In genomic region chr2:170973492-170974303, GRCh38 we compare ENCODE assay signal across 1 cellular context.
TF ChIP-seq lines count a peak whose summit lies in the region.

No MANE protein-coding gene starts in this region.

TF ChIP-seq in HepG2, 621 proteins besides CTCF, POLR2A, EP300 and RAD21 (continued from another document and continues in another):
- TF ChIP-seq DBP (CRISPR knock-in tag; IDR thresholded peaks at IDR 0.05; ENCODE audit: not compliant biosample characterization), result peak; percentile 90
- no peak for TF ChIP-seq RFX3 (CRISPR knock-in tag; IDR thresholded peaks at IDR 0.05)
- TF ChIP-seq ZNF101 (CRISPR knock-in tag; IDR thresholded peaks at IDR 0.05; ENCODE audit: borderline replicate concordance, low read depth), result peak; percentile 84; the same call in 1 of the 2 replicates
- TF ChIP-seq ZNF30 (CRISPR knock-in tag; IDR thresholded peaks at IDR 0.05), result no peak
- no peak for TF ChIP-seq ZBTB26 (CRISPR knock-in tag; IDR thresholded peaks at IDR 0.05; ENCODE audit: borderline replicate concordance)
- TF ChIP-seq XRCC5 (optimal IDR thresholded peaks at IDR 0.05; ENCODE audit: low read length), result peak; percentile 87
- TF ChIP-seq ATAD3A (CRISPR knock-in tag; IDR thresholded peaks at IDR 0.05), result no peak
- TF ChIP-seq KLF12 (CRISPR knock-in tag; IDR thresholded peaks at IDR 0.05; ENCODE audit: borderline replicate concordance), result peak; percentile 90; the same call in 1 of the 2 replicates
- TF ChIP-seq GZF1 (CRISPR knock-in tag; IDR thresholded peaks at IDR 0.05), result no peak
- TF ChIP-seq, protein P1, sequence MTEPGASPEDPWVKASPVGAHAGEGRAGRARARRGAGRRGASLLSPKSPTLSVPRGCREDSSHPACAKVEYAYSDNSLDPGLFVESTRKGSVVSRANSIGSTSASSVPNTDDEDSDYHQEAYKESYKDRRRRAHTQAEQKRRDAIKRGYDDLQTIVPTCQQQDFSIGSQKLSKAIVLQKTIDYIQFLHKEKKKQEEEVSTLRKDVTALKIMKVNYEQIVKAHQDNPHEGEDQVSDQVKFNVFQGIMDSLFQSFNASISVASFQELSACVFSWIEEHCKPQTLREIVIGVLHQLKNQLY (CRISPR knock-in tag; IDR thresholded peaks at IDR 0.05), result no peak
- TF ChIP-seq PITX1 (CRISPR knock-in tag; IDR thresholded peaks at IDR 0.05), result peak; percentile 20; the same call in 1 of the 2 replicates
- peak; percentile 94 for TF ChIP-seq ZNF230 (CRISPR knock-in tag; IDR thresholded peaks at IDR 0.05)
- peak; percentile 37; the same call in 1 of the 2 replicates for TF ChIP-seq ZNF234 (CRISPR knock-in tag; conservative IDR thresholded peaks at IDR 0.05)
- TF ChIP-seq SNAPC5 (CRISPR knock-in tag; IDR thresholded peaks at IDR 0.05; ENCODE audit: borderline replicate concordance), result no peak
- no peak for TF ChIP-seq ZSCAN22 (CRISPR knock-in tag; IDR thresholded peaks at IDR 0.05)
- peak; percentile 90 for TF ChIP-seq RXRB (CRISPR knock-in tag; IDR thresholded peaks at IDR 0.05; ENCODE audit: borderline replicate concordance)
- peak; percentile 78; the same call in 1 of the 2 replicates for TF ChIP-seq TBX2 (CRISPR knock-in tag; IDR thresholded peaks at IDR 0.05; ENCODE audit: borderline replicate concordance)
- TF ChIP-seq ZNF292 (CRISPR knock-in tag; IDR thresholded peaks at IDR 0.05; ENCODE audit: borderline replicate concordance, low read depth), result no peak
- TF ChIP-seq RFXANK (CRISPR knock-in tag; IDR thresholded peaks at IDR 0.05), result peak; percentile 27
- no peak for TF ChIP-seq ZNF7 (CRISPR knock-in tag; IDR thresholded peaks at IDR 0.05)
- TF ChIP-seq ZSCAN20 (CRISPR knock-in tag; IDR thresholded peaks at IDR 0.05; ENCODE audit: borderline replicate concordance), result peak; percentile 14; the same call in 1 of the 2 replicates
- TF ChIP-seq ZFP82 (CRISPR knock-in tag; IDR thresholded peaks at IDR 0.05; ENCODE audit: borderline replicate concordance), result no peak
- no peak for TF ChIP-seq NAIF1 (CRISPR knock-in tag; IDR thresholded peaks at IDR 0.05; ENCODE audit: borderline replicate concordance)
- TF ChIP-seq GABPA (IDR thresholded peaks at IDR 0.05; ENCODE audit: low read depth, low read length), result no peak
- TF ChIP-seq GABPA (CRISPR knock-in tag; IDR thresholded peaks at IDR 0.05; ENCODE audit: low read depth), result no peak
- peak; percentile 54; the same call in 1 of the 2 replicates for TF ChIP-seq ERF (CRISPR knock-in tag; IDR thresholded peaks at IDR 0.05)
- TF ChIP-seq ATF1 (CRISPR knock-in tag; IDR thresholded peaks at IDR 0.05), result no peak
- peak; percentile 60 for TF ChIP-seq ZBTB7B (CRISPR knock-in tag; IDR thresholded peaks at IDR 0.05)
- TF ChIP-seq ZNF891 (CRISPR knock-in tag; IDR thresholded peaks at IDR 0.05), result no peak; the same call in 1 of the 2 replicates
- TF ChIP-seq, protein P2, sequence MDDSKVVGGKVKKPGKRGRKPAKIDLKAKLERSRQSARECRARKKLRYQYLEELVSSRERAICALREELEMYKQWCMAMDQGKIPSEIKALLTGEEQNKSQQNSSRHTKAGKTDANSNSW (CRISPR knock-in tag; IDR thresholded peaks at IDR 0.05; ENCODE audit: borderline replicate concordance), result peak; percentile 66; the same call in 1 of the 2 replicates
- no peak for TF ChIP-seq ATF7 (IDR thresholded peaks at IDR 0.05)
- no peak for TF ChIP-seq ATF7 (CRISPR knock-in tag; IDR thresholded peaks at IDR 0.05)
- TF ChIP-seq, protein P3, sequence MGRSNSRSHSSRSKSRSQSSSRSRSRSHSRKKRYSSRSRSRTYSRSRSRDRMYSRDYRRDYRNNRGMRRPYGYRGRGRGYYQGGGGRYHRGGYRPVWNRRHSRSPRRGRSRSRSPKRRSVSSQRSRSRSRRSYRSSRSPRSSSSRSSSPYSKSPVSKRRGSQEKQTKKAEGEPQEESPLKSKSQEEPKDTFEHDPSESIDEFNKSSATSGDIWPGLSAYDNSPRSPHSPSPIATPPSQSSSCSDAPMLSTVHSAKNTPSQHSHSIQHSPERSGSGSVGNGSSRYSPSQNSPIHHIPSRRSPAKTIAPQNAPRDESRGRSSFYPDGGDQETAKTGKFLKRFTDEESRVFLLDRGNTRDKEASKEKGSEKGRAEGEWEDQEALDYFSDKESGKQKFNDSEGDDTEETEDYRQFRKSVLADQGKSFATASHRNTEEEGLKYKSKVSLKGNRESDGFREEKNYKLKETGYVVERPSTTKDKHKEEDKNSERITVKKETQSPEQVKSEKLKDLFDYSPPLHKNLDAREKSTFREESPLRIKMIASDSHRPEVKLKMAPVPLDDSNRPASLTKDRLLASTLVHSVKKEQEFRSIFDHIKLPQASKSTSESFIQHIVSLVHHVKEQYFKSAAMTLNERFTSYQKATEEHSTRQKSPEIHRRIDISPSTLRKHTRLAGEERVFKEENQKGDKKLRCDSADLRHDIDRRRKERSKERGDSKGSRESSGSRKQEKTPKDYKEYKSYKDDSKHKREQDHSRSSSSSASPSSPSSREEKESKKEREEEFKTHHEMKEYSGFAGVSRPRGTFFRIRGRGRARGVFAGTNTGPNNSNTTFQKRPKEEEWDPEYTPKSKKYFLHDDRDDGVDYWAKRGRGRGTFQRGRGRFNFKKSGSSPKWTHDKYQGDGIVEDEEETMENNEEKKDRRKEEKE (IDR thresholded peaks at IDR 0.05), result no peak
- TF ChIP-seq SALL1 (CRISPR knock-in tag; IDR thresholded peaks at IDR 0.05), result peak; percentile 70; the same call in 1 of the 2 replicates
- TF ChIP-seq ZNF160 (CRISPR knock-in tag; IDR thresholded peaks at IDR 0.05), result peak; percentile 21; the same call in 1 of the 2 replicates
- TF ChIP-seq FOXM1 (CRISPR knock-in tag; IDR thresholded peaks at IDR 0.05), result no peak
- TF ChIP-seq, protein P4, sequence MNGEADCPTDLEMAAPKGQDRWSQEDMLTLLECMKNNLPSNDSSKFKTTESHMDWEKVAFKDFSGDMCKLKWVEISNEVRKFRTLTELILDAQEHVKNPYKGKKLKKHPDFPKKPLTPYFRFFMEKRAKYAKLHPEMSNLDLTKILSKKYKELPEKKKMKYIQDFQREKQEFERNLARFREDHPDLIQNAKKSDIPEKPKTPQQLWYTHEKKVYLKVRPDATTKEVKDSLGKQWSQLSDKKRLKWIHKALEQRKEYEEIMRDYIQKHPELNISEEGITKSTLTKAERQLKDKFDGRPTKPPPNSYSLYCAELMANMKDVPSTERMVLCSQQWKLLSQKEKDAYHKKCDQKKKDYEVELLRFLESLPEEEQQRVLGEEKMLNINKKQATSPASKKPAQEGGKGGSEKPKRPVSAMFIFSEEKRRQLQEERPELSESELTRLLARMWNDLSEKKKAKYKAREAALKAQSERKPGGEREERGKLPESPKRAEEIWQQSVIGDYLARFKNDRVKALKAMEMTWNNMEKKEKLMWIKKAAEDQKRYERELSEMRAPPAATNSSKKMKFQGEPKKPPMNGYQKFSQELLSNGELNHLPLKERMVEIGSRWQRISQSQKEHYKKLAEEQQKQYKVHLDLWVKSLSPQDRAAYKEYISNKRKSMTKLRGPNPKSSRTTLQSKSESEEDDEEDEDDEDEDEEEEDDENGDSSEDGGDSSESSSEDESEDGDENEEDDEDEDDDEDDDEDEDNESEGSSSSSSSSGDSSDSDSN (CRISPR knock-in tag; IDR thresholded peaks at IDR 0.05), result peak; percentile 98
- TF ChIP-seq ZNF619 (CRISPR knock-in tag; IDR thresholded peaks at IDR 0.05), result peak; percentile 28; the same call in 1 of the 2 replicates
- peak; percentile 23 for TF ChIP-seq CBX1 (IDR thresholded peaks at IDR 0.05; ENCODE audit: low read depth)
- TF ChIP-seq ZNF597 (CRISPR knock-in tag; IDR thresholded peaks at IDR 0.05), result 0 out of 2 replicates have a peak, but pooled peaks have one; percentile 36
- TF ChIP-seq ZBTB42 (CRISPR knock-in tag; IDR thresholded peaks at IDR 0.05), result no peak
- TF ChIP-seq, protein P5, sequence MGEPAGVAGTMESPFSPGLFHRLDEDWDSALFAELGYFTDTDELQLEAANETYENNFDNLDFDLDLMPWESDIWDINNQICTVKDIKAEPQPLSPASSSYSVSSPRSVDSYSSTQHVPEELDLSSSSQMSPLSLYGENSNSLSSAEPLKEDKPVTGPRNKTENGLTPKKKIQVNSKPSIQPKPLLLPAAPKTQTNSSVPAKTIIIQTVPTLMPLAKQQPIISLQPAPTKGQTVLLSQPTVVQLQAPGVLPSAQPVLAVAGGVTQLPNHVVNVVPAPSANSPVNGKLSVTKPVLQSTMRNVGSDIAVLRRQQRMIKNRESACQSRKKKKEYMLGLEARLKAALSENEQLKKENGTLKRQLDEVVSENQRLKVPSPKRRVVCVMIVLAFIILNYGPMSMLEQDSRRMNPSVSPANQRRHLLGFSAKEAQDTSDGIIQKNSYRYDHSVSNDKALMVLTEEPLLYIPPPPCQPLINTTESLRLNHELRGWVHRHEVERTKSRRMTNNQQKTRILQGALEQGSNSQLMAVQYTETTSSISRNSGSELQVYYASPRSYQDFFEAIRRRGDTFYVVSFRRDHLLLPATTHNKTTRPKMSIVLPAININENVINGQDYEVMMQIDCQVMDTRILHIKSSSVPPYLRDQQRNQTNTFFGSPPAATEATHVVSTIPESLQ (CRISPR knock-in tag; conservative IDR thresholded peaks at IDR 0.05), result 0 out of 2 replicates have a peak, but pooled peaks have one; percentile 34
- no peak for TF ChIP-seq HINFP (CRISPR knock-in tag; IDR thresholded peaks at IDR 0.05; ENCODE audit: low read depth)
- no peak for TF ChIP-seq HHEX (CRISPR knock-in tag; IDR thresholded peaks at IDR 0.05)
- TF ChIP-seq TAF1 (CRISPR knock-in tag; IDR thresholded peaks at IDR 0.05), result no peak; the same call in 1 of the 2 replicates
- no peak for TF ChIP-seq GMEB1 (CRISPR knock-in tag; IDR thresholded peaks at IDR 0.05; ENCODE audit: borderline replicate concordance)
- no peak for TF ChIP-seq ZNF615 (CRISPR knock-in tag; IDR thresholded peaks at IDR 0.05; ENCODE audit: borderline replicate concordance)
- TF ChIP-seq ZNF572 (CRISPR knock-in tag; IDR thresholded peaks at IDR 0.05), result peak; percentile 86; the same call in 1 of the 2 replicates
